ENCODE assay signal across 31 cellular contexts in genomic region chr9:88169700-88170099, GRCh38. TPM values are rescaled to one million over a fixed set of nuclear protein-coding genes. Genes with fewer than 3 reads are reported as not detected.
"Had no signal": no experiment of that assay in that cellular context is flagged by ENCODE, and none has a peak within 500 bp of the region (broad histone marks: within the 10 kb centered on the region; RNA-seq: fewer than 3 reads in every experiment).

No MANE protein-coding gene starts in this region.

- H3K27me3 ChIP-seq: colonic mucosa, esophagus squamous epithelium, gastrocnemius medialis had no signal

- H3K9me3 ChIP-seq: colonic mucosa, gastrocnemius medialis, lower lobe of right lung, mucosa of descending colon had no signal

- FAIRE-seq: islet of Langerhans, keratinocyte had no signal

- H3K36me3 ChIP-seq: colonic mucosa, esophagus squamous epithelium, gastrocnemius medialis, heart right ventricle, left ventricle myocardium inferior, lower lobe of right lung had no signal

- H3K4me3 ChIP-seq: colonic mucosa, dorsolateral prefrontal cortex, esophagus squamous epithelium, gastrocnemius medialis, heart right ventricle, left ventricle myocardium inferior, lower lobe of right lung, mucosa of descending colon had no signal

- H3K4me1 ChIP-seq: colonic mucosa, esophagus squamous epithelium, gastrocnemius medialis, heart right ventricle, left ventricle myocardium inferior, lower lobe of right lung had no signal

- H3K27ac ChIP-seq: colonic mucosa, dorsolateral prefrontal cortex, epithelial cell of prostate, esophagus squamous epithelium, gastrocnemius medialis, heart right ventricle, left ventricle myocardium inferior, lower lobe of right lung had no signal

- DNase-seq: colonic mucosa; dermis blood vessel endothelial cell; dorsolateral prefrontal cortex; effector CD4-positive, alpha-beta T cell; effector memory CD4-positive, alpha-beta T cell; erythroblast; esophagus squamous epithelium; foreskin fibroblast; foreskin melanocyte; gastrocnemius medialis; glutamatergic neuron; head of caudate nucleus; heart right ventricle; hippocampal formation; left cardiac atrium; left ventricle myocardium inferior; lower lobe of right lung; mesenchymal stem cell; mucosa of descending colon; naive B cell had no signal

- ATAC-seq: esophagus mucosa, gastrocnemius medialis, heart right ventricle, left cardiac atrium, lower lobe of right lung, mucosa of descending colon had no signal

RNA-seq across cellular contexts. Expression of gene SPATA31C2, which starts 31.4 kb away (rescaled TPM):
- total RNA-seq: chondrocyte, colonic mucosa, dermis blood vessel endothelial cell, esophagus mucosa, esophagus squamous epithelium, gastrocnemius medialis, glomerular endothelial cell, heart right ventricle, kidney epithelial cell, left cardiac atrium, left ventricle myocardium inferior, lower leg skin, lower lobe of right lung, lung microvascular endothelial cell, mesenteric fat pad, mucosa of descending colon, myocyte had no signal
- polyA plus RNA-seq: heart right ventricle, keratinocyte had no signal
